8 cellular contexts compared by ENCODE assay signal in the genomic region with DNA sequence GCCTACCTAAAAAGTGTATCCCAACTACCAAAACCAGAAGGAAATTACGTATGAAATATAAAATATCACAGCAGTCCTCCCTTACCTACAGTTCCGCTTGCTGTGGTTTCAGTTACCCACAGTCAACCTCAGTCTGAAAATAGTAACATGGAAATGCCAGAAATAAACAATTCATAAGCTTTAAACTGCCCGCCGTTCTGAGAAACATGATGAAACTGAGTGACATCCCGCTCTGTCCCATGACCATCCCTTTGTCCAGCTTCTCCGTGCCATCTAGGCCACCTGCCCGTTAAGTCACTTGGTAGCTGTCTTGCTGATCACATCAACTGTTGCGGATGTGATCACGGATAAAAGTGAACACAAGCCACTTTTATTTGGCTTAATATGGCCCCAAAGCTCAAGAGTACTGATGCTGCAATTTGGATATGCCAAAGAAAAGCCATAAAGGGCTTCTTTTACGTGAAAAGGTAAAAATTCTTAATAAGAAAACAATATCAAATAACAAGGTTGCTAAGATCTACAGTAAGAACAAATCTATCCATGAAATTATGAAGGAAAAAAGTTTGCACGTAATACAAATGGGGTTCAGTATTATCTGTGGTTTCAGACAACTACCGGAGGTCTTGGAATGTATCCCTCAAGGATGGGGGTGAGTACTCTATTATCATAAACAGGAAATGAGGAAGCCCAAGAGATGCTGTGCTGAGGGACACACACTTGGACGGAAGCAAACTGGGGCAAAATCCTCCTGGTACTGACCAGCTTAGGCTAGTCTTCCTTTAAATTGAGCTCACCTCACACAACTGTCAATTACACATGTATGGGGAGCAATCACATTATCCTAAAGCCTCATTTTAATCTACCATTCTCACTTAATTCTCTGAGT. TPM values are rescaled to one million over a fixed set of nuclear protein-coding genes. Genes with fewer than 3 reads are reported as not detected.
A peak's percentile ranks its signal among the peaks of the same experiment; 100 is the strongest.
DNase-seq lines count a peak whose midpoint lies in the region; ATAC-seq and TF ChIP-seq lines count a peak whose summit lies in the region.

No MANE protein-coding gene starts in this region.

- H3K4me3 Mint-ChIP-seq in Caco-2 (ENCODE audit: unreplicated experiment) (no peak overlapping the region), chondrocyte (ENCODE audit: unreplicated experiment) (peak overlapping the region; percentile 40), natural killer cell (peak overlapping the region; percentile 89)

- POLR2A ChIA-PET in Caco-2 (lab: Charles Lee) = no interaction called here

- DNase-seq in Caco-2 = no peak
- DNase-seq in NOMO-1 (lab: John Stamatoyannopoulos, UW; ENCODE audit: unreplicated experiment in 2 of 2) = peak; percentile 57 to 82
- DNase-seq in chondrocyte (ENCODE audit: low spot score) = no peak
- DNase-seq in natural killer cell = no peak
- DNase-seq in AML-193 (lab: John Stamatoyannopoulos, UW) = no peak
- no peak for DNase-seq in NCI-H82 (lab: John Stamatoyannopoulos, UW)
- DNase-seq in NCI-H1436 (lab: John Stamatoyannopoulos, UW) = no peak

- no peak for TF ChIP-seq CTCF in Caco-2 (IDR thresholded peaks at IDR 0.05; ENCODE audit: insufficient read depth in 1 of 2, low read depth in 1 of 2, low read length in 1 of 2, severe bottlenecking in 1 of 2, unreplicated experiment in 1 of 2)
- no peak for TF ChIP-seq CTCF in chondrocyte (IDR thresholded peaks at IDR 0.05)
- TF ChIP-seq CTCF in natural killer cell (IDR thresholded peaks at IDR 0.05) = no peak

- CTCF ChIA-PET in Caco-2 (lab: Charles Lee) = no interaction called here

- no peaks in the 10 kb centered on the region for H3K27me3 Mint-ChIP-seq in Caco-2 (ENCODE audit: insufficient read depth, unreplicated experiment)
- H3K27me3 Mint-ChIP-seq in chondrocyte (ENCODE audit: low read depth) = no peaks in the 10 kb centered on the region
- H3K27me3 Mint-ChIP-seq in natural killer cell (ENCODE audit: low read depth in 2 of 2) = no peaks in the 10 kb centered on the region

- no peaks in the 10 kb centered on the region for H3K9me3 ChIP-seq in Caco-2

- peaks cover 2% of the 10 kb centered on the region for H3K36me3 ChIP-seq in Caco-2 (ENCODE audit: control insufficient read depth, insufficient read depth, low read length)

- intact Hi-C loops in Caco-2 (cut with micrococcal nuclease; ENCODE audit: unreplicated experiment) = no loop called here
- intact Hi-C loops in natural killer cell (cut with micrococcal nuclease) = loop anchor here (1.0 kb wide), 1 partner anchor 9 kb away; a partner anchor contains a TSS

- no TSS peak for BruUV-seq in Caco-2 (replicated peaks; lab: Mats Ljungman, UMichigan)

- peaks cover 86% of the 10 kb centered on the region for H3K36me3 Mint-ChIP-seq in Caco-2 (ENCODE audit: insufficient read depth, unreplicated experiment)
- no peaks in the 10 kb centered on the region for H3K36me3 Mint-ChIP-seq in chondrocyte (ENCODE audit: low read depth)
- no peaks in the 10 kb centered on the region for H3K36me3 Mint-ChIP-seq in natural killer cell

- H3K27me3 ChIP-seq in Caco-2 (replicated peaks; ENCODE audit: control insufficient read depth, insufficient read depth, low read length) = no peaks in the 10 kb centered on the region

- H3K4me1 ChIP-seq in Caco-2 = no peaks in the 10 kb centered on the region

- no peak overlapping the region for H3K4me3 ChIP-seq in Caco-2 (ENCODE audit: low read depth, low read length)

- peaks cover 37% of the 10 kb centered on the region for H3K4me1 Mint-ChIP-seq in Caco-2 (ENCODE audit: low read depth, unreplicated experiment)
- peaks cover 79% of the 10 kb centered on the region for H3K4me1 Mint-ChIP-seq in chondrocyte (ENCODE audit: low read depth)
- peaks cover 57 to 72% of the 10 kb centered on the region in 2 donors for H3K4me1 Mint-ChIP-seq in natural killer cell

- peak overlapping the region; percentile 67 for H3K27ac Mint-ChIP-seq in Caco-2 (ENCODE audit: unreplicated experiment)
- H3K27ac Mint-ChIP-seq in chondrocyte (ENCODE audit: unreplicated experiment) = peak overlapping the region; percentile 97
- H3K27ac Mint-ChIP-seq in natural killer cell = peak overlapping the region; percentile 90

- peak; percentile 71 for ATAC-seq in GM21529 (IDR thresholded peaks at IDR 0.05; ENCODE audit: unreplicated experiment)
- ATAC-seq in natural killer cell = peak; percentile 58 to 83 (median 72)

- H3K9me3 Mint-ChIP-seq in Caco-2 (ENCODE audit: unreplicated experiment) (no peaks in the 10 kb centered on the region), chondrocyte (ENCODE audit: low read depth) (no peaks in the 10 kb centered on the region), natural killer cell (no peaks in the 10 kb centered on the region)

RNA-seq across cellular contexts. Expression of a gene that starts 8.2 kb away (rescaled TPM):
- 255 and 267 TPM in 2 replicates for total RNA-seq in Caco-2 (2022)
- 228 to 248 TPM (median 239 TPM) in 3 replicates for total RNA-seq in chondrocyte
- total RNA-seq in natural killer cell = 100 to 1,000 TPM; 121 to 155 (median 140) TPM

Comparison
In these comparisons a context has a peak if more than half of its experiments do, and no peak if none do; other contexts are left out.
1. DNase-seq: peak in NOMO-1 (2 of 2); none in Caco-2 (0 of 2), chondrocyte (single experiment), natural killer cell (single experiment), AML-193 (0 of 2), NCI-H82 (single experiment) and NCI-H1436 (single experiment).
2. Peak in every context shown above with its lines, with median percentiles within 50 percentile points of each other: H3K27ac Mint-ChIP-seq.